In the genomic region with DNA sequence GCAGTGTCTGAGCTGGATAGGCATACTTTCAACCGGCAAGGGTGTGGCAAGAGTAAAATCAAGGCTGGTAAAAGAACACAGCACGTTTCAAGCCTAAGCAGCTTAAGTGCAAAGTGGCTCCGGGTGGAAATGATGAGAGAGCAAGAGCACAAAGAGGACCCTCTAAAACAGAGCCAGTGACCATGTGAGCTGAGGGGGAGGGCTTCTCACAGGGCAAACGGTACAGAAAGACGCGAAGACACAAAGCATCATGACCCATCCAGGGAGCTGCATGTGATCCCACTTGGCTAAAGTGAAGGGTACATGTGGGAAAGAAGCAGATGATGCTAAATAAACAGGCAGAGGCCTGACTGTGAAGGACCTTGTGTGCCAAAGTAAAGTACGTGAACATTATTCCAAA, we compare ENCODE assay signal across 11 cellular contexts. TPM values are rescaled to one million over a fixed set of nuclear protein-coding genes. Genes with fewer than 3 reads are reported as not detected.
A peak's percentile ranks its signal among the peaks of the same experiment; 100 is the strongest.
DNase-seq lines count a peak whose midpoint lies in the region; ATAC-seq, FAIRE-seq and TF ChIP-seq lines count a peak whose summit lies in the region.
"Had no signal": no experiment of that assay in that cellular context is flagged by ENCODE, and none has a peak within 500 bp of the region (broad histone marks: within the 10 kb centered on the region; RNA-seq: fewer than 3 reads in every experiment).

No MANE protein-coding gene starts in this region.

- H3K27me3 Mint-ChIP-seq in nephron progenitor cell (ENCODE audit: low read depth, poor library complexity), result no peaks in the 10 kb centered on the region

- H3K27ac ChIP-seq in WERI-Rb-1, result peak overlapping the region; percentile 46
- peak overlapping the region in 4 of 12 donors; percentile 20 to 51 (median 46) for H3K27ac ChIP-seq in heart left ventricle

- TF ChIP-seq CTCF in WERI-Rb-1 (IDR thresholded peaks at IDR 0.05; ENCODE audit: low read depth, low read length) (no peak), heart left ventricle (IDR thresholded peaks at IDR 0.05) (no peak), nephron progenitor cell (IDR thresholded peaks at IDR 0.05) (no peak)

- H3K9me3 Mint-ChIP-seq in nephron progenitor cell, result no peaks in the 10 kb centered on the region

- H3K4me1 ChIP-seq in heart left ventricle, result peaks cover 4 to 64% (median 26%) of the 10 kb centered on the region in 12 donors

- intact Hi-C loops in heart left ventricle (cut with DNase I), result no loop called here

- peaks cover 4% of the 10 kb centered on the region for H3K36me3 Mint-ChIP-seq in nephron progenitor cell (ENCODE audit: low read depth)

- peak; percentile 60 for FAIRE-seq in GM12892 (lab: Jason Lieb, UNC)

- H3K4me3 ChIP-seq in WERI-Rb-1 (ENCODE audit: low read depth, low read length) (no peak overlapping the region), heart left ventricle (no peak overlapping the region)

- DNase-seq in GM12892 (ENCODE audit: insufficient read length) (no peak), WERI-Rb-1 (peak; percentile 75), heart left ventricle (no peak), retina (peak; percentile 11), H4 (ENCODE audit: low spot score) (no peak), germinal center (ENCODE audit: low spot score) (no peak), nephron progenitor cell (no peak), SW 1271 (lab: John Stamatoyannopoulos, UW) (no peak)
- DNase-seq: activated CD4-positive, alpha-beta T cell treated with anti-CD3 and anti-CD28 coated beads, Interleukin-2, amount 50 U/mL, for 1 hour; activated naive CD4-positive, alpha-beta T cell; MM.1S had no signal

- H3K4me3 Mint-ChIP-seq in nephron progenitor cell, result no peak overlapping the region

- H3K27me3 ChIP-seq in WERI-Rb-1 (ENCODE audit: insufficient read depth, low read depth, severe bottlenecking) (no peaks in the 10 kb centered on the region), heart left ventricle (no peaks in the 10 kb centered on the region)

- TF ChIP-seq POLR2A in GM12892 (IDR thresholded peaks at IDR 0.05; ENCODE audit: low read depth, low read length) (no peak), heart left ventricle (IDR thresholded peaks at IDR 0.05) (no peak)

- peak; percentile 36 to 78 (median 57) for ATAC-seq in heart left ventricle

- no peak overlapping the region for H3K27ac Mint-ChIP-seq in nephron progenitor cell

- no peaks in the 10 kb centered on the region for H3K4me1 Mint-ChIP-seq in nephron progenitor cell

- WGBS in heart left ventricle, 4 donors, result 40 to 44% (median 42%) methylated on average over 7 of the region's 7 CpGs

- H3K9me3 ChIP-seq in WERI-Rb-1 (ENCODE audit: severe bottlenecking) (no peaks in the 10 kb centered on the region), heart left ventricle (no peaks in the 10 kb centered on the region)

- H3K36me3 ChIP-seq in WERI-Rb-1 (no peaks in the 10 kb centered on the region), heart left ventricle (no peaks in the 10 kb centered on the region)

RNA-seq across cellular contexts. Expression of gene FKBP5, which starts 25.7 kb away (rescaled TPM):
- polyA plus RNA-seq in GM12892 (2012; ENCODE audit: missing spikeins), result 34.9 TPM
- 100 to 1,000 TPM in 5 of 9 donors, 10 to 100 TPM in 4; 19.7 to 175 (median 104) TPM for total RNA-seq in heart left ventricle
- 100 to 1,000 TPM in 1 of 2 donors, 10 to 100 TPM in 1; 36.4 to 351 TPM for polyA plus RNA-seq in heart left ventricle
- total RNA-seq in H4 (2014; rRNA removed; shearing (Covaris generic)), result 2.0 and 3.4 TPM in 2 replicates

Comparison
In these comparisons a context has a peak if more than half of its experiments do, and no peak if none do; other contexts are left out.
1. DNase-seq: peak in WERI-Rb-1 (single experiment) and retina (single experiment); none in GM12892 (single experiment), heart left ventricle (0 of 5), H4 (single experiment), germinal center (single experiment), nephron progenitor cell (single experiment) and SW 1271 (0 of 2).